20 cellular contexts compared by ENCODE assay signal in the genomic region with DNA sequence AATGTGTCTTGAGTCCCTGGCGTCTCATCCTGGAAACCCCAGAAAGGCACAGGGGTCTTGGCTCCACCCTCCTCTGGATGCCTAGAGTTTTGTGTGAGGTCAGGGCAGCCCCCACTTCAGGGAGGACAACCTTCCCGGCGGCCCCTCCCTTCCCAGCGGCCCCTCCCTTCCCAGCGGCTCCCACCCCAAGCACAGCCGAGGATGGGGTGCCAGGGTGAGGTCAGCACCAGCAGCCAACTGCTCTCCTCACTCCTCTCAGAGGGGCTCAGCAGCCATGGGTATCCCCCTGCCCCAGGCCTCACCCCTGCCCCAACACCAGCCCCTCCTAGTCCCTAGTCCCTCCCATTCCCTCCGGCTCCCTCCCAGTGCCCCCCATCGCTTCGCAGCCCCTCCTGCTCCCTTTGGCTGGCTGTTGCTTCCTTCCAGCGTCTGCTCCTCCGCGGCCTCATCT. TPM values are rescaled to one million over a fixed set of nuclear protein-coding genes. Genes with fewer than 3 reads are reported as not detected.
"Had no signal": no experiment of that assay in that cellular context is flagged by ENCODE, and none has a peak within 500 bp of the region (broad histone marks: within the 10 kb centered on the region; RNA-seq: fewer than 3 reads in every experiment).

No MANE protein-coding gene starts in this region.

- H3K9me3 ChIP-seq: body of pancreas, neutrophil, transverse colon, vagina had no signal

- ATAC-seq: activated T-cell treated with anti-CD3 and anti-CD28 coated beads, Interleukin-2, amount 50 U/mL, for 72 hours; body of pancreas; foreskin keratinocyte; left ventricle myocardium superior; naive thymus-derived CD4-positive, alpha-beta T cell had no signal

- H3K27me3 ChIP-seq: body of pancreas, dorsolateral prefrontal cortex, foreskin keratinocyte, neutrophil, transverse colon, vagina had no signal

- H3K4me3 ChIP-seq: body of pancreas, dorsolateral prefrontal cortex, transverse colon, vagina had no signal

- H3K27ac ChIP-seq: body of pancreas, foreskin keratinocyte, neutrophil, parathyroid adenoma, transverse colon, vagina had no signal

- DNase-seq: activated CD4-positive, alpha-beta T cell treated with anti-CD3 and anti-CD28 coated beads for 1 hour; activated CD4-positive, alpha-beta T cell treated with anti-CD3 and anti-CD28 coated beads, Interleukin-2, amount 50 U/mL, for 4 hours; activated T-cell treated with anti-CD3 and anti-CD28 coated beads, Interleukin-2, amount 50 U/mL, for 72 hours; amygdala; caudate nucleus; foreskin keratinocyte; hypothalamus; left ventricle myocardium superior; naive thymus-derived CD4-positive, alpha-beta T cell; stimulated activated CD4-positive, alpha-beta T cell treated with anti-CD3 and anti-CD28 coated beads, Interleukin-15, amount 100 ng/mL, for 24 hours; stimulated activated CD4-positive, alpha-beta T cell treated with anti-CD3 and anti-CD28 coated beads, Interleukin-2, amount 100 ng/mL, for 48 hours; transverse colon had no signal

- H3K4me1 ChIP-seq: body of pancreas, foreskin keratinocyte, parathyroid adenoma, vagina had no signal

RNA-seq across cellular contexts. Expression of gene SLC26A1, which starts 37.2 kb away (rescaled TPM):
- total RNA-seq: activated CD8-positive, alpha-beta memory T cell treated with anti-CD3 and anti-CD28 coated beads for 36 hours; activated T-cell treated with anti-CD3 and anti-CD28 coated beads, Interleukin-2, amount 50 U/mL, for 72 hours; foreskin keratinocyte; left ventricle myocardium superior; skeletal muscle tissue had no signal
- polyA plus RNA-seq: foreskin keratinocyte, keratinocyte had no signal
